8 cellular contexts compared by ENCODE assay signal in the genomic region with DNA sequence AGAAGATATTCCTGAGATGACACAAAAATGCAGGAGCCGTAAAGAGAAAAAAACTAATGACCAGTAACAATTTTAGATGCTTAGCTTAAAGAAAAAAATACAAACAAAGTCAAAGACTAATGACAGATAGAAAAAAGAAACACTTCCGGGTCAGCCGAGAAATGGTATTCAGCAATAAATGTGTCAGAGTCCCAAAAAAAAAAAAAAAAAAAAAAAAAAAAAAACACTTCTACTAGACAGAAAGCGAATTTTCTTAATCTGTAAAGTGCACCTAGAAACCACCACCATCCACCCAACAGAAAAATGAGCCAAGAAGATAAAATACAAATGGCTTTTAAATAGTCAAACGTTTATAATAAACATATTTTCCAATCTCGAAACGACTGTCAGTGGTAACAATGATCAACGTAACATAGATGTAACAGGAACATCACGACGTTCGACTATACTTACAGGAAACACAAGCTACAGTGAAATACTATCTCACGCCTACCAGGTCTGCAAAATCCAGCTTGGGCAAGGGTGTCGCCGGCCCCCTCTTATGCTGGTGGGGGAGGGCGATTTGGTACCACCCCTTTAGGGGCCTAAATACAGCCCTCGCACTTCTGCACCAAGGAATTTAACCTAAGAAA. TPM values are rescaled to one million over a fixed set of nuclear protein-coding genes. Genes with fewer than 3 reads are reported as not detected.
DNase-seq lines count a peak whose midpoint lies in the region; ATAC-seq, FAIRE-seq and TF ChIP-seq lines count a peak whose summit lies in the region.

No MANE protein-coding gene starts in this region.

- no peak for TF ChIP-seq CTCF in A549 (IDR thresholded peaks at IDR 0.05)
- no peak for TF ChIP-seq CTCF in HEK293 (tag by site-specific recombination; IDR thresholded peaks at IDR 0.05)

- H3K27ac ChIP-seq in A549 (peak overlapping the region; percentile 88 to 95), HEK293 (ENCODE audit: extremely low read depth, low read depth, low read length) (peak overlapping the region; percentile 89), right cardiac atrium (ENCODE audit: low read length) (peak overlapping the region; percentile 57)

- CTCF ChIA-PET in A549 (lab: Yijun Ruan, JAX): interaction anchor here (2.7 kb wide), 1 partner anchor 10 kb away, joined by 10 read pairs; no protein-coding TSS in a partner anchor
- CTCF ChIA-PET in HEK293 (lab: Yijun Ruan, JAX): interaction anchor here (0.7 to 1.4 kb wide), 7 partner anchors 9 to 323 kb away, joined by 3 to 5 read pairs (median 3); no protein-coding TSS in a partner anchor
- CTCF ChIA-PET in activated CD8-positive, alpha-beta T cell treated with anti-CD3 and anti-CD28 coated beads, Interleukin-2, amount 10 ng/mL, durations not matched to agents 7 days and 5 days (lab: Charles Lee): interaction anchor here (0.7 to 3.4 kb wide), 9 partner anchors 9 to 221 kb away, joined by 3 to 38 read pairs (median 5); no protein-coding TSS in a partner anchor

- peak overlapping the region; percentile 100 for H3K4me2 ChIP-seq in A549

- no peak for TF ChIP-seq RAD21 in A549 (conservative IDR thresholded peaks at IDR 0.05 in 1 of 2, IDR thresholded peaks at IDR 0.05 in 1 of 2)

- intact Hi-C loops in right cardiac atrium (cut with DNase I): no loop called here

- peaks cover 33% of the 10 kb centered on the region for H3K4me1 Mint-ChIP-seq in activated CD8-positive, alpha-beta T cell treated with anti-CD3 and anti-CD28 coated beads, Interleukin-2, amount 10 ng/mL, durations not matched to agents 7 days and 5 days (ENCODE audit: low read depth)
- H3K4me1 Mint-ChIP-seq in stimulated activated memory B cell treated with anti-CD40 and anti-IgM and Interleukin-4, amounts not matched to agents 10 μg/mL and 1 μg/mL and 100 μg/mL, for 72 hours: peaks cover 50% of the 10 kb centered on the region

- ATAC-seq in A549: no peak
- peak; percentile 45 for ATAC-seq in activated CD8-positive, alpha-beta T cell treated with anti-CD3 and anti-CD28 coated beads, Interleukin-2, amount 10 ng/mL, durations not matched to agents 7 days and 5 days
- ATAC-seq in right cardiac atrium: no peak
- no peak for ATAC-seq in stimulated activated memory B cell treated with anti-CD40 and anti-IgM and Interleukin-4, amounts not matched to agents 10 μg/mL and 1 μg/mL and 100 μg/mL, for 72 hours
- no peak for ATAC-seq in GM18873 (IDR thresholded peaks at IDR 0.05; ENCODE audit: low FRiP score, unreplicated experiment)

- H3K9me3 Mint-ChIP-seq in activated CD8-positive, alpha-beta T cell treated with anti-CD3 and anti-CD28 coated beads, Interleukin-2, amount 10 ng/mL, durations not matched to agents 7 days and 5 days (ENCODE audit: insufficient read depth): no peaks in the 10 kb centered on the region
- no peaks in the 10 kb centered on the region for H3K9me3 Mint-ChIP-seq in stimulated activated memory B cell treated with anti-CD40 and anti-IgM and Interleukin-4, amounts not matched to agents 10 μg/mL and 1 μg/mL and 100 μg/mL, for 72 hours

- TF ChIP-seq POLR2A in A549 (IDR thresholded peaks at IDR 0.05; ENCODE audit: low read length): no peak

- H3K4me3 Mint-ChIP-seq in activated CD8-positive, alpha-beta T cell treated with anti-CD3 and anti-CD28 coated beads, Interleukin-2, amount 10 ng/mL, durations not matched to agents 7 days and 5 days: peak overlapping the region; percentile 95
- H3K4me3 Mint-ChIP-seq in stimulated activated memory B cell treated with anti-CD40 and anti-IgM and Interleukin-4, amounts not matched to agents 10 μg/mL and 1 μg/mL and 100 μg/mL, for 72 hours: peak overlapping the region; percentile 100

- H3K36me3 ChIP-seq in HEK293 (ENCODE audit: control insufficient read depth in 2 of 2, insufficient read depth in 1 of 2, low read length in 2 of 2): peaks cover 0 to 18% of the 10 kb centered on the region in 2 experiments; a peak in 2 of 3 replicates

- H3K4me1 ChIP-seq in A549: peaks cover 14% of the 10 kb centered on the region
- H3K4me1 ChIP-seq in HEK293 (ENCODE audit: control insufficient read depth, insufficient read depth, low read length): peaks cover 10% of the 10 kb centered on the region
- H3K4me1 ChIP-seq in right cardiac atrium (ENCODE audit: control insufficient read depth, insufficient read depth, low read length): peaks cover 8% of the 10 kb centered on the region

- TF ChIP-seq EP300 in A549 (IDR thresholded peaks at IDR 0.05): no peak

- H3K36me3 Mint-ChIP-seq in activated CD8-positive, alpha-beta T cell treated with anti-CD3 and anti-CD28 coated beads, Interleukin-2, amount 10 ng/mL, durations not matched to agents 7 days and 5 days (ENCODE audit: low read depth): peaks cover 32% of the 10 kb centered on the region
- H3K36me3 Mint-ChIP-seq in stimulated activated memory B cell treated with anti-CD40 and anti-IgM and Interleukin-4, amounts not matched to agents 10 μg/mL and 1 μg/mL and 100 μg/mL, for 72 hours: peaks cover 20% of the 10 kb centered on the region

- POLR2A ChIA-PET in A549 (lab: Yijun Ruan, JAX) (interaction anchor here (0.6 to 1.2 kb wide), 3 partner anchors 10 to 510 kb away, joined by 3 to 4 read pairs (median 3); a partner anchor contains a TSS), HEK293 (lab: Yijun Ruan, JAX) (interaction anchor here (0.5 to 2.8 kb wide), 8 partner anchors 10 to 689 kb away, joined by 3 to 22 read pairs (median 3); a partner anchor contains a TSS)
- POLR2A ChIA-PET in activated CD8-positive, alpha-beta T cell treated with anti-CD3 and anti-CD28 coated beads, Interleukin-2, amount 10 ng/mL, durations not matched to agents 7 days and 5 days (lab: Charles Lee): interaction anchor here (0.9 to 2.3 kb wide), 12 partner anchors 8 to 209 kb away, joined by 3 to 29 read pairs (median 5); a partner anchor contains a TSS

- DNase-seq in A549 (ENCODE audit: low read depth in 1 of 2, low spot score in 1 of 2) (no peak), right cardiac atrium (no peak), hypothalamus (lab: John Stamatoyannopoulos, UW) (no peak), hippocampal formation (lab: John Stamatoyannopoulos, UW) (no peak)
- peak; percentile 54 for DNase-seq in activated CD8-positive, alpha-beta T cell treated with anti-CD3 and anti-CD28 coated beads, Interleukin-2, amount 10 ng/mL, durations not matched to agents 7 days and 5 days

- H3K9me3 ChIP-seq in A549 (no peaks in the 10 kb centered on the region), HEK293 (ENCODE audit: control insufficient read depth, insufficient read depth, low read depth, low read length) (no peaks in the 10 kb centered on the region), right cardiac atrium (ENCODE audit: control insufficient read depth, low read length) (no peaks in the 10 kb centered on the region)

- H3K27me3 Mint-ChIP-seq in activated CD8-positive, alpha-beta T cell treated with anti-CD3 and anti-CD28 coated beads, Interleukin-2, amount 10 ng/mL, durations not matched to agents 7 days and 5 days (ENCODE audit: low read depth): no peaks in the 10 kb centered on the region
- H3K27me3 Mint-ChIP-seq in stimulated activated memory B cell treated with anti-CD40 and anti-IgM and Interleukin-4, amounts not matched to agents 10 μg/mL and 1 μg/mL and 100 μg/mL, for 72 hours: no peaks in the 10 kb centered on the region

- whole genome bisulfite sequencing in A549 (ENCODE audit: missing lambda C conversion rate): 18% methylated on average over 16 of the region's 16 CpGs
- WGBS in right cardiac atrium: 13% methylated on average over 16 of the region's 16 CpGs

- no peaks in the 10 kb centered on the region for H3K27me3 ChIP-seq in right cardiac atrium (ENCODE audit: control insufficient read depth, insufficient read depth)

- peak overlapping the region; percentile 98 for H3K27ac Mint-ChIP-seq in activated CD8-positive, alpha-beta T cell treated with anti-CD3 and anti-CD28 coated beads, Interleukin-2, amount 10 ng/mL, durations not matched to agents 7 days and 5 days
- H3K27ac Mint-ChIP-seq in stimulated activated memory B cell treated with anti-CD40 and anti-IgM and Interleukin-4, amounts not matched to agents 10 μg/mL and 1 μg/mL and 100 μg/mL, for 72 hours: peak overlapping the region; percentile 99

- H3K4me3 ChIP-seq in A549: peak overlapping the region; percentile 88
- peak overlapping the region; percentile 96 for H3K4me3 ChIP-seq in HEK293 (ENCODE audit: low read depth, low read length)
- H3K4me3 ChIP-seq in right cardiac atrium (ENCODE audit: low read length): peak overlapping the region; percentile 65

- no peak for FAIRE-seq in A549 (lab: Jason Lieb, UNC)

RNA-seq across cellular contexts. Expression of a gene that starts 10.6 kb away (rescaled TPM):
- polyA plus RNA-seq in A549 (2011; rRNA removed) (12.8 and 14.8 TPM in 2 replicates), A549 (2017; fragmentation: RNase III; extraction: RNeasy Plus Mini Kit Qiagen cat#74134 plus additional on column Dnase treatment) (20.9 to 23.1 TPM (median 21.7 TPM) in 3 replicates), right cardiac atrium (96.0 TPM)
- polyA plus RNA-seq in A549 (2012; cell fraction: cytosol; rRNA removed): 38.5 and 63.7 TPM in 2 replicates
- polyA plus RNA-seq in A549 (2012; cell fraction: nucleus; rRNA removed): 70.9 and 111 TPM in 2 replicates
- polyA minus RNA-seq in A549 (2011; rRNA and poly(A)+ RNA removed): 4.3 and 5.5 TPM in 2 replicates
- total RNA-seq in activated CD8-positive, alpha-beta T cell treated with anti-CD3 and anti-CD28 coated beads, Interleukin-2, amount 10 ng/mL, durations not matched to agents 7 days and 5 days: 100 to 1,000 TPM; 181 to 196 TPM
- 10 to 100 TPM; 64.4 to 71.3 (median 68.3) TPM for total RNA-seq in right cardiac atrium

RNA-seq across cellular contexts. Expression of a gene that starts 11.3 kb away (rescaled TPM):
- 4.1 and 5.8 TPM in 2 replicates for polyA plus RNA-seq in A549 (2011; rRNA removed)
- 22.9 and 43.9 TPM in 2 replicates for polyA plus RNA-seq in A549 (2012; cell fraction: cytosol; rRNA removed)
- 36.5 and 74.1 TPM in 2 replicates for polyA plus RNA-seq in A549 (2012; cell fraction: nucleus; rRNA removed)
- polyA plus RNA-seq in A549 (2017; fragmentation: RNase III; extraction: RNeasy Plus Mini Kit Qiagen cat#74134 plus additional on column Dnase treatment): 23.9 to 28.0 TPM (median 25.7 TPM) in 3 replicates
- 2.7 and 4.3 TPM in 2 replicates for polyA minus RNA-seq in A549 (2011; rRNA and poly(A)+ RNA removed)
- 10 to 100 TPM; 26.5 to 29.8 TPM for total RNA-seq in activated CD8-positive, alpha-beta T cell treated with anti-CD3 and anti-CD28 coated beads, Interleukin-2, amount 10 ng/mL, durations not matched to agents 7 days and 5 days
- total RNA-seq in right cardiac atrium: 10 to 100 TPM in 1 of 4 donors, 1 to 10 TPM in 3; 6.4 to 11.1 (median 7.3) TPM
- polyA plus RNA-seq in right cardiac atrium: 4.5 TPM

RNA-seq across cellular contexts. Expression of a gene that starts 26.4 kb away (rescaled TPM):
- polyA plus RNA-seq in A549 (2011; rRNA removed) (5.6 and 7.3 TPM in 2 replicates), A549 (2017; fragmentation: RNase III; extraction: RNeasy Plus Mini Kit Qiagen cat#74134 plus additional on column Dnase treatment) (13.8 to 15.6 TPM (median 14.5 TPM) in 3 replicates), right cardiac atrium (15.3 TPM)
- 25.2 and 29.8 TPM in 2 replicates for polyA plus RNA-seq in A549 (2012; cell fraction: cytosol; rRNA removed)
- 73.2 and 590 TPM in 2 replicates for polyA plus RNA-seq in A549 (2012; cell fraction: nucleus; rRNA removed)
- polyA minus RNA-seq in A549 (2011; rRNA and poly(A)+ RNA removed): 5.5 and 18.1 TPM in 2 replicates
- 10 to 100 TPM; 47.9 to 52.9 TPM for total RNA-seq in activated CD8-positive, alpha-beta T cell treated with anti-CD3 and anti-CD28 coated beads, Interleukin-2, amount 10 ng/mL, durations not matched to agents 7 days and 5 days
- total RNA-seq in right cardiac atrium: 10 to 100 TPM; 12.8 to 22.1 (median 17.4) TPM

RNA-seq across cellular contexts. Expression of a gene that starts 30.5 kb away (rescaled TPM):
- polyA plus RNA-seq in A549 (2011; rRNA removed) (0.65 and 0.66 TPM in 2 replicates), A549 (2017; fragmentation: RNase III; extraction: RNeasy Plus Mini Kit Qiagen cat#74134 plus additional on column Dnase treatment) (4.2 to 5.6 TPM (median 5.3 TPM) in 3 replicates), right cardiac atrium (1.8 TPM)
- 4.3 and 7.9 TPM in 2 replicates for polyA plus RNA-seq in A549 (2012; cell fraction: cytosol; rRNA removed)
- polyA plus RNA-seq in A549 (2012; cell fraction: nucleus; rRNA removed): 9.1 and 18.1 TPM in 2 replicates
- 0.58 and 1.3 TPM in 2 replicates for polyA minus RNA-seq in A549 (2011; rRNA and poly(A)+ RNA removed)
- 10 to 100 TPM in 1 of 2 experiments, 1 to 10 TPM in 1; 9.9 to 11.0 TPM for total RNA-seq in activated CD8-positive, alpha-beta T cell treated with anti-CD3 and anti-CD28 coated beads, Interleukin-2, amount 10 ng/mL, durations not matched to agents 7 days and 5 days
- 1 to 10 TPM; 1.2 to 2.7 (median 2.0) TPM for total RNA-seq in right cardiac atrium

RNA-seq across cellular contexts. Expression of a gene that starts 30.5 kb away (rescaled TPM):
- polyA plus RNA-seq in A549 (2011; rRNA removed) (7.6 and 11.9 TPM in 2 replicates), A549 (2017; fragmentation: RNase III; extraction: RNeasy Plus Mini Kit Qiagen cat#74134 plus additional on column Dnase treatment) (60.9 to 63.4 TPM (median 63.0 TPM) in 3 replicates), right cardiac atrium (16.1 TPM)
- polyA plus RNA-seq in A549 (2012; cell fraction: cytosol; rRNA removed): 30.6 and 45.0 TPM in 2 replicates
- polyA plus RNA-seq in A549 (2012; cell fraction: nucleus; rRNA removed): 52.5 and 89.2 TPM in 2 replicates
- 7.4 and 13.4 TPM in 2 replicates for polyA minus RNA-seq in A549 (2011; rRNA and poly(A)+ RNA removed)
- 10 to 100 TPM; 29.9 to 37.2 TPM for total RNA-seq in activated CD8-positive, alpha-beta T cell treated with anti-CD3 and anti-CD28 coated beads, Interleukin-2, amount 10 ng/mL, durations not matched to agents 7 days and 5 days
- 10 to 100 TPM; 18.4 to 19.9 (median 18.9) TPM for total RNA-seq in right cardiac atrium
